Comparison of ENCODE assay signal across 9 cellular contexts in genomic region chr1:74673351-74674111, GRCh38. TPM values are rescaled to one million over a fixed set of nuclear protein-coding genes. Genes with fewer than 3 reads are reported as not detected.
DNase-seq lines count a peak whose midpoint lies in the region; ATAC-seq and TF ChIP-seq lines count a peak whose summit lies in the region.
"Had no signal": no experiment of that assay in that cellular context is flagged by ENCODE, and none has a peak within 500 bp of the region (broad histone marks: within the 10 kb centered on the region; RNA-seq: fewer than 3 reads in every experiment).

TSS of gene ERICH3 (minus strand) at chr1:74673792. CDS start at chr1:74673519, 273 bp downstream.

- TF ChIP-seq CTCF in upper lobe of right lung (IDR thresholded peaks at IDR 0.05): no peak

- H3K4me1 Mint-ChIP-seq in activated CD4-positive, alpha-beta memory T cell treated with anti-CD3 and anti-CD28 coated beads for 36 hours (ENCODE audit: low read depth): no peaks in the 10 kb centered on the region

- H3K27me3 Mint-ChIP-seq in activated CD4-positive, alpha-beta memory T cell treated with anti-CD3 and anti-CD28 coated beads for 36 hours: peaks cover 33% of the 10 kb centered on the region

- POLR2A ChIA-PET in activated CD4-positive, alpha-beta memory T cell treated with anti-CD3 and anti-CD28 coated beads for 36 hours (lab: Charles Lee): no interaction called here

- H3K27ac Mint-ChIP-seq in activated CD4-positive, alpha-beta memory T cell treated with anti-CD3 and anti-CD28 coated beads for 36 hours: no peak within 1 kb of the TSS

- peak; percentile 80 for DNase-seq in left kidney (ENCODE audit: low read depth, low spot score)
- DNase-seq in upper lobe of right lung: no peak
- DNase-seq in T-helper 2 cell: no peak
- DNase-seq in COLO829 (ENCODE audit: low spot score): no peak
- DNase-seq in activated CD4-positive, alpha-beta memory T cell treated with anti-CD3 and anti-CD28 coated beads for 36 hours: no peak
- DNase-seq: left cardiac atrium had no signal

- CTCF ChIA-PET in activated CD4-positive, alpha-beta memory T cell treated with anti-CD3 and anti-CD28 coated beads for 36 hours (lab: Charles Lee): no interaction called here

- H3K4me3 Mint-ChIP-seq in activated CD4-positive, alpha-beta memory T cell treated with anti-CD3 and anti-CD28 coated beads for 36 hours: no peak within 1 kb of the TSS

- peaks cover 10% of the 10 kb centered on the region for H3K9me3 Mint-ChIP-seq in activated CD4-positive, alpha-beta memory T cell treated with anti-CD3 and anti-CD28 coated beads for 36 hours

- ATAC-seq in GM18505 (IDR thresholded peaks at IDR 0.05; ENCODE audit: unreplicated experiment) (peak; percentile 48), HG02870 (IDR thresholded peaks at IDR 0.05; ENCODE audit: unreplicated experiment) (peak; percentile 43), upper lobe of right lung (peak; percentile 47)

- peak within 1 kb of the TSS; percentile 17 for H3K4me3 ChIP-seq in upper lobe of right lung

- H3K36me3 Mint-ChIP-seq in activated CD4-positive, alpha-beta memory T cell treated with anti-CD3 and anti-CD28 coated beads for 36 hours: no peaks in the 10 kb centered on the region

- H3K27ac ChIP-seq in angular gyrus (ENCODE audit: low read depth, low read length) (peak within 1 kb of the TSS; percentile 83), upper lobe of right lung (no peak within 1 kb of the TSS)

- TF ChIP-seq POLR2A in GM18505 (IDR thresholded peaks at IDR 0.05; ENCODE audit: borderline replicate concordance, extremely low read depth, insufficient read depth, insufficient read length): no peak

- no peaks in the 10 kb centered on the region for H3K9me3 ChIP-seq in upper lobe of right lung

- H3K36me3 ChIP-seq in upper lobe of right lung: no peaks in the 10 kb centered on the region

- peaks cover 9% of the 10 kb centered on the region for H3K27me3 ChIP-seq in upper lobe of right lung

- no peaks in the 10 kb centered on the region for H3K4me1 ChIP-seq in upper lobe of right lung

- intact Hi-C loops in upper lobe of right lung (cut with DNase I): no loop called here
- intact Hi-C loops in activated CD4-positive, alpha-beta memory T cell treated with anti-CD3 and anti-CD28 coated beads for 36 hours (cut with micrococcal nuclease): no loop called here

RNA-seq across cellular contexts. Expression of gene ERICH3, which starts in this region (rescaled TPM):
- not detected for total RNA-seq in upper lobe of right lung
- total RNA-seq in activated CD4-positive, alpha-beta memory T cell treated with anti-CD3 and anti-CD28 coated beads for 36 hours: not detected
- total RNA-seq: left cardiac atrium had no signal

Comparison
In these comparisons a context has a peak if more than half of its experiments do, and no peak if none do; other contexts are left out.
1. Peak in ATAC-seq and H3K4me3 ChIP-seq in upper lobe of right lung; RNA of the gene not detected or under 1 TPM.